In genomic region chr6:24565196-24565595, GRCh38 we compare ENCODE assay signal across 23 cellular contexts.
"Had no signal": no experiment of that assay in that cellular context is flagged by ENCODE, and none has a peak within 500 bp of the region (broad histone marks: within the 10 kb centered on the region; RNA-seq: fewer than 3 reads in every experiment).

No MANE protein-coding gene starts in this region.

- H3K27ac ChIP-seq: colonic mucosa, coronary artery, dorsolateral prefrontal cortex, epithelial cell of prostate, esophagus muscularis mucosa, esophagus squamous epithelium, foreskin keratinocyte, gastrocnemius medialis, gastroesophageal sphincter, heart left ventricle, heart right ventricle had no signal

- DNase-seq: colonic mucosa; cortex of kidney; dermis blood vessel endothelial cell; dorsolateral prefrontal cortex; effector CD4-positive, alpha-beta T cell; effector CD8-positive, alpha-beta T cell; effector memory CD4-positive, alpha-beta T cell; effector memory CD8-positive, alpha-beta T cell; endodermal cell; erythroblast; esophagus squamous epithelium; foreskin fibroblast; foreskin keratinocyte; foreskin melanocyte; gastrocnemius medialis; glutamatergic neuron; head of caudate nucleus; heart left ventricle; heart right ventricle had no signal

- H3K9me3 ChIP-seq: colonic mucosa, esophagus muscularis mucosa, esophagus squamous epithelium, gastrocnemius medialis, gastroesophageal sphincter, heart left ventricle, heart right ventricle had no signal

- H3K4me1 ChIP-seq: colonic mucosa, esophagus muscularis mucosa, esophagus squamous epithelium, foreskin keratinocyte, gastrocnemius medialis, gastroesophageal sphincter, heart left ventricle, heart right ventricle had no signal

- H3K4me3 ChIP-seq: colonic mucosa, coronary artery, dorsolateral prefrontal cortex, esophagus muscularis mucosa, esophagus squamous epithelium, gastrocnemius medialis, gastroesophageal sphincter, heart left ventricle, heart right ventricle had no signal

- H3K36me3 ChIP-seq: colonic mucosa, esophagus muscularis mucosa, esophagus squamous epithelium, gastrocnemius medialis, gastroesophageal sphincter, heart left ventricle, heart right ventricle had no signal

- H3K27me3 ChIP-seq: colonic mucosa, esophagus muscularis mucosa, gastrocnemius medialis had no signal
